ENCODE assay signal across 17 cellular contexts in genomic region chr6:45169815-45170214, GRCh38.
DNase-seq lines count a peak whose midpoint lies in the region; ATAC-seq and TF ChIP-seq lines count a peak whose summit lies in the region.
"Had no signal": no experiment of that assay in that cellular context is flagged by ENCODE, and none has a peak within 500 bp of the region (broad histone marks: within the 10 kb centered on the region; RNA-seq: fewer than 3 reads in every experiment).

No MANE protein-coding gene starts in this region.

- H3K9ac ChIP-seq in mesendoderm (ENCODE audit: low read length) = no peak overlapping the region
- H3K9ac ChIP-seq: BLaER1, GM23248 had no signal

- no peak overlapping the region for H4K5ac ChIP-seq in mesendoderm (ENCODE audit: low read length)

- no peak overlapping the region for H3K4ac ChIP-seq in mesendoderm (ENCODE audit: low read depth, low read length)

- no peaks in the 10 kb centered on the region for H3K79me1 ChIP-seq in mesendoderm (ENCODE audit: low read length)

- H3K23ac ChIP-seq in mesendoderm (ENCODE audit: low read length) = no peak overlapping the region

- no peak overlapping the region for H3K4me3 ChIP-seq in HEK293 (ENCODE audit: low read depth, low read length)
- H3K4me3 ChIP-seq in mesendoderm (ENCODE audit: low read length) = no peak overlapping the region
- H3K4me3 ChIP-seq: BLaER1, GM23248, HAP-1 had no signal

- H2BK15ac ChIP-seq in mesendoderm (replicated peaks; ENCODE audit: low read depth) = no peak overlapping the region

- no CpG with 5 or more reads among the region's 2 CpGs for WGBS in mesendoderm (ENCODE audit: extremely low coverage, insufficient coverage, low lambda C conversion rate)

- no peak for TF ChIP-seq CTCF in HEK293 (tag by site-specific recombination; IDR thresholded peaks at IDR 0.05)

- no peak overlapping the region for H3K4me2 ChIP-seq in mesendoderm (ENCODE audit: low read length)
- H3K4me2 ChIP-seq: BLaER1 had no signal

- H3K36me3 Mint-ChIP-seq in activated naive CD8-positive, alpha-beta T cell treated with anti-CD3 and anti-CD28 coated beads for 36 hours = peaks cover 33% of the 10 kb centered on the region
- H3K36me3 Mint-ChIP-seq: CD14-positive monocyte; CD4-positive, alpha-beta memory T cell had no signal

- H2BK5ac ChIP-seq in mesendoderm (ENCODE audit: low read length) = no peak overlapping the region

- H2BK120ac ChIP-seq in mesendoderm (ENCODE audit: low read depth, low read length) = no peak overlapping the region

- H3K79me2 ChIP-seq in mesendoderm (ENCODE audit: control insufficient read depth, insufficient read depth, low read length) = no peaks in the 10 kb centered on the region

- no peaks in the 10 kb centered on the region for H3K9me3 ChIP-seq in HEK293 (ENCODE audit: control insufficient read depth, insufficient read depth, low read depth, low read length)
- H3K9me3 ChIP-seq: BLaER1, HAP-1 had no signal

- DNase-seq in NCI-H82 (lab: John Stamatoyannopoulos, UW) (peak; percentile 8), NCI-H82 treated with DMSO at 0.1 percent for 48 hours (lab: John Stamatoyannopoulos, UW; ENCODE audit: unreplicated experiment) (no peak), OCI-M1 (lab: John Stamatoyannopoulos, UW) (peak; percentile 37), mesendoderm (peak; percentile 46), HUDEP-2 (lab: John Stamatoyannopoulos, UW; ENCODE audit: unreplicated experiment in 76 of 76) (no peak)
- no peak for DNase-seq in activated naive CD8-positive, alpha-beta T cell treated with anti-CD3 and anti-CD28 coated beads for 36 hours
- DNase-seq: 8988T; CD4-positive, alpha-beta memory T cell; DMS153; DMS79; GDM1; GM23248 had no signal

- POLR2A ChIA-PET in HEK293 (lab: Yijun Ruan, JAX) = no interaction called here

- H3K27ac Mint-ChIP-seq in activated naive CD8-positive, alpha-beta T cell treated with anti-CD3 and anti-CD28 coated beads for 36 hours = no peak overlapping the region
- H3K27ac Mint-ChIP-seq: CD14-positive monocyte; CD4-positive, alpha-beta memory T cell had no signal

- H3K27me3 Mint-ChIP-seq in activated naive CD8-positive, alpha-beta T cell treated with anti-CD3 and anti-CD28 coated beads for 36 hours = no peaks in the 10 kb centered on the region
- H3K27me3 Mint-ChIP-seq: CD4-positive, alpha-beta memory T cell had no signal

- H3K4me1 Mint-ChIP-seq in activated naive CD8-positive, alpha-beta T cell treated with anti-CD3 and anti-CD28 coated beads for 36 hours = peaks cover 43% of the 10 kb centered on the region
- H3K4me1 Mint-ChIP-seq: CD14-positive monocyte had no signal

- H2AK5ac ChIP-seq in mesendoderm (ENCODE audit: low read length) = no peak overlapping the region

- H3K18ac ChIP-seq in mesendoderm (ENCODE audit: low read length) = no peak overlapping the region

- CTCF ChIA-PET in HEK293 (lab: Yijun Ruan, JAX) = interaction anchor here (0.6 kb wide), 1 partner anchor 12 kb away, joined by 3 read pairs; no protein-coding TSS in a partner anchor

- H4K8ac ChIP-seq in mesendoderm (ENCODE audit: low read depth, low read length) = no peak overlapping the region

- H3K9me3 Mint-ChIP-seq in activated naive CD8-positive, alpha-beta T cell treated with anti-CD3 and anti-CD28 coated beads for 36 hours = peaks cover 8% of the 10 kb centered on the region
- H3K9me3 Mint-ChIP-seq: CD4-positive, alpha-beta memory T cell had no signal

- no peaks in the 10 kb centered on the region for H3K36me3 ChIP-seq in HEK293 (ENCODE audit: control insufficient read depth in 2 of 2, insufficient read depth in 1 of 2, low read length in 2 of 2)
- H3K36me3 ChIP-seq in mesendoderm (ENCODE audit: control insufficient read depth, insufficient read depth, low read length) = no peaks in the 10 kb centered on the region
- H3K36me3 ChIP-seq: BLaER1, HAP-1 had no signal

- no peak overlapping the region for H3K4me3 Mint-ChIP-seq in activated naive CD8-positive, alpha-beta T cell treated with anti-CD3 and anti-CD28 coated beads for 36 hours
- H3K4me3 Mint-ChIP-seq: CD14-positive monocyte; CD4-positive, alpha-beta memory T cell had no signal

- peaks cover 9% of the 10 kb centered on the region; the same call in 1 of the 2 replicates for H3K4me1 ChIP-seq in HEK293 (ENCODE audit: control insufficient read depth, insufficient read depth, low read length)
- H3K4me1 ChIP-seq in mesendoderm (ENCODE audit: control insufficient read depth, low read depth, low read length) = no peaks in the 10 kb centered on the region
- H3K4me1 ChIP-seq: BLaER1 had no signal

- H3K27ac ChIP-seq in HEK293 (ENCODE audit: extremely low read depth, low read depth, low read length) = no peak overlapping the region
- H3K27ac ChIP-seq in mesendoderm (ENCODE audit: low read depth, low read length) = no peak overlapping the region
- H3K27ac ChIP-seq: BLaER1, GM23248 had no signal

- no peak for ATAC-seq in HG02884 (IDR thresholded peaks at IDR 0.05; ENCODE audit: unreplicated experiment)

- H3K56ac ChIP-seq in mesendoderm (ENCODE audit: low read length) = no peak overlapping the region

- no peaks in the 10 kb centered on the region for H3K27me3 ChIP-seq in mesendoderm (ENCODE audit: insufficient read depth, low read length, poor library complexity)
- H3K27me3 ChIP-seq: BLaER1 had no signal

TF ChIP-seq in HEK293, 187 proteins besides CTCF, POLR2A, EP300 and RAD21:
- no peak for TF ChIP-seq ZSCAN30 (tag by site-specific recombination; IDR thresholded peaks at IDR 0.05)
- peak; percentile 67 for TF ChIP-seq ZIC2 (tag by site-specific recombination; IDR thresholded peaks at IDR 0.05)
- TF ChIP-seq IKZF3 (tag by site-specific recombination; IDR thresholded peaks at IDR 0.05) = 0 out of 2 replicates have a peak, but pooled peaks have one; percentile 16
- TF ChIP-seq GLIS1 (tag by site-specific recombination; IDR thresholded peaks at IDR 0.05) = peak; percentile 55

Comparison
In these comparisons a context has a peak if more than half of its experiments do, and no peak if none do; other contexts are left out.
1. DNase-seq: peak in NCI-H82 (single experiment), OCI-M1 (single experiment) and mesendoderm (single experiment); none in NCI-H82 treated with DMSO at 0.1 percent for 48 hours (single experiment), HUDEP-2 (0 of 76) and activated naive CD8-positive, alpha-beta T cell treated with anti-CD3 and anti-CD28 coated beads for 36 hours (single experiment).